8 cellular contexts compared by ENCODE assay signal in the genomic region with DNA sequence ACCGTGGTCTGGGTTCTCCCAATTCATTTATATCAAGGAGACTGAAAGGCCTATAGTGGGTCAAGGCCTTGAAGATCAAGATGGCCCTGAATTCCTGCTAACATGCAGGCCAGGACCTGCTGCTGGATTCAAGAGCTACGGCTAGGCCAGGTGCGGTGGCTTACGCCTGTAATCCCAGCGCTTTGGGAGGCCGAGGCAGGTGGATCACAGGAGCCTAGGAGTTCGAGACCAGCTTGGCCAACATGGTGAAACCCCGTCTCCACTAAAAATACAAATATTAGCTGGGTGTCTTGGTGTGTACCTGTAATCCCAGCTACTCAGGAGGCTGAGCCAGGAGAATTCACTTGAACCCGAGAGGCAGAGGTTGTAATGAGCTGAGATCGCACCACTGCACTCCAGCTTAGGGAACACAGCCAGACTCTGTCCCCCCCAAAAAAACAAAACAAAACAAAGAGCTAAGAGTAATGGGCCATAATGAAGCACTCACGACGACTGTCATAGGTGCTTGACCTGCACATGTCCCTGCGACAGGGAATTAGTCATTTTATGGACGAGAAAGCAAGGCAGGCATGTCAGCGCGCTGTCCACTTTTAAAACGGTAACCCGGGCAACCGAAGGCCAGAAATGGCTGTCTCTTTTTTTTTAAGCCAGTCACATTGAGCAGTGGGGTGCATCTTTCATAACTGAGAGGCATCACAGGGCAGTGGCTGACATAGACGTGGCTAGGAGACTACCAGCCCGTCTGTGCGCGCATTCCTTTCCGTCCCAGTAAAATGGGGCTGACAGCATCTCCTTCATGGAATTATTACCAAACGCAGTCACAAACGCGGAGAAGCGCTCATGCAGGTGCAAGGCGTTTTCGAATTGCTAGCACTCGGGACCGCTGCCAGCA. TPM values are rescaled to one million over a fixed set of nuclear protein-coding genes. Genes with fewer than 3 reads are reported as not detected.
DNase-seq lines count a peak whose midpoint lies in the region; ATAC-seq and TF ChIP-seq lines count a peak whose summit lies in the region.

No MANE protein-coding gene starts in this region.

- H3K36me3 ChIP-seq in DOHH2 (ENCODE audit: control insufficient read depth, low read length) (peaks cover 76% of the 10 kb centered on the region), mucosa of stomach (ENCODE audit: control insufficient read depth, insufficient read depth, low read length) (peaks cover 7% of the 10 kb centered on the region)

- H4K20me1 ChIP-seq in DOHH2 (ENCODE audit: control insufficient read depth, insufficient read depth, low read depth, low read length), result no peaks in the 10 kb centered on the region; the same call in 1 of the 2 replicates

- H3K79me2 ChIP-seq in DOHH2 (ENCODE audit: control insufficient read depth, low read length), result peaks cover 35% of the 10 kb centered on the region

- H3K9me3 ChIP-seq in DOHH2 (ENCODE audit: control insufficient read depth, insufficient read depth, low read length) (no peaks in the 10 kb centered on the region), mucosa of stomach (ENCODE audit: control insufficient read depth, low read length) (no peaks in the 10 kb centered on the region)

- H3K27me3 ChIP-seq in DOHH2 (ENCODE audit: control insufficient read depth, low read length), result no peaks in the 10 kb centered on the region
- no peaks in the 10 kb centered on the region for H3K27me3 ChIP-seq in mucosa of stomach (ENCODE audit: control insufficient read depth, insufficient read depth, low read length)

- peak; percentile 73 for DNase-seq in M059J (ENCODE audit: low read depth)
- no peak for DNase-seq in cardiac fibroblast (ENCODE audit: low read depth in 2 of 2)
- DNase-seq in T1000 (lab: John Stamatoyannopoulos, UW), result no peak
- no peak for DNase-seq in epidermal melanocyte (ENCODE audit: insufficient read length, low spot score)
- no peak for DNase-seq in pons (ENCODE audit: low spot score)

- peak overlapping the region; percentile 90 for H3K4me2 ChIP-seq in DOHH2 (ENCODE audit: low read length)

- H3K27ac ChIP-seq in DOHH2 (ENCODE audit: low read depth, low read length), result peak overlapping the region; percentile 58

- H3F3A ChIP-seq in DOHH2 (ENCODE audit: control insufficient read depth, insufficient read depth), result peaks cover 6% of the 10 kb centered on the region

- H3K4me1 ChIP-seq in DOHH2 (ENCODE audit: control insufficient read depth, low read length) (peaks cover 40% of the 10 kb centered on the region), mucosa of stomach (ENCODE audit: control insufficient read depth, insufficient read depth, low read length) (peaks cover 31% of the 10 kb centered on the region)

- no peak for TF ChIP-seq CTCF in DOHH2 (IDR thresholded peaks at IDR 0.05; ENCODE audit: low read depth, low read length, poor library complexity, severe bottlenecking)
- no peak for TF ChIP-seq CTCF in cardiac fibroblast (IDR thresholded peaks at IDR 0.05; ENCODE audit: low read depth, low read length)

- H3K9ac ChIP-seq in mucosa of stomach (ENCODE audit: low read length), result peak overlapping the region; percentile 22

- ATAC-seq in HG03025 (IDR thresholded peaks at IDR 0.05; ENCODE audit: low FRiP score, unreplicated experiment), result no peak

- H3K9me2 ChIP-seq in DOHH2 (replicated peaks; ENCODE audit: control insufficient read depth, low read length), result no peaks in the 10 kb centered on the region

- peak overlapping the region; percentile 74 for H3K4me3 ChIP-seq in DOHH2 (ENCODE audit: low read length)
- peak overlapping the region; percentile 43 to 44 for H3K4me3 ChIP-seq in cardiac fibroblast (replicated peaks in 1 of 2; ENCODE audit: low read depth in 2 of 2, low read length in 2 of 2)
- peak overlapping the region; percentile 3 for H3K4me3 ChIP-seq in mucosa of stomach (ENCODE audit: low read length)

RNA-seq across cellular contexts. Expression of a gene that starts 1.0 kb away (rescaled TPM):
- 7.5 and 14.2 TPM in 2 replicates for total RNA-seq in M059J (2014; rRNA removed; shearing (Covaris generic))

RNA-seq across cellular contexts. Expression of a gene that starts 6.5 kb away (rescaled TPM):
- 6.1 and 14.1 TPM in 2 replicates for total RNA-seq in M059J (2014; rRNA removed; shearing (Covaris generic))

RNA-seq across cellular contexts. Expression of a gene that starts 41.8 kb away (rescaled TPM):
- 6.9 and 11.7 TPM in 2 replicates for total RNA-seq in M059J (2014; rRNA removed; shearing (Covaris generic))

RNA-seq across cellular contexts. Expression of a gene that starts 47.0 kb away (rescaled TPM):
- 9.9 and 12.7 TPM in 2 replicates for total RNA-seq in M059J (2014; rRNA removed; shearing (Covaris generic))

Comparison
In these comparisons a context has a peak if more than half of its experiments do, and no peak if none do; other contexts are left out.
1. H3K4me3 ChIP-seq: peak in every context shown above with its lines; median percentile 74 in DOHH2; 44 in cardiac fibroblast; 3 in mucosa of stomach.